In the genomic region with DNA sequence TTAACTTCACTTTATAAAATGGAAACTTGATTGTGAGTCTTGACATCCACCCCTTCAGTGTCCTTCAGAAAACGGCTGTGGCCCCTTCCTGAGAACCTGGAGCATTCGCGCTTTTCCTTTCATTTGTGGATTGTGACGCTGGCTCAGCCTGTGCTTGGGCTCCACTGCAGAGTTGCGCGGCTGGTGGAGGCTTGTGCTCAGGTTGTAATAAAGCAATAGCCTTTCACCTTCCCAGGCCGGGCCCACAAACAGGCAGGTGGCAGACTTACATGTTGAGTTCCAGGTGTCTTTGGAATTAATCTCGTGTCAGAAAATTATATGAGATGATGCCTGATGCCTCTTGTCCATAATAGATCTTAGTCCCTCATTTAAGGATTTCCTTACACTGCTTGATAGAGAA, we compare ENCODE assay signal across 34 cellular contexts.
"Had no signal": no experiment of that assay in that cellular context is flagged by ENCODE, and none has a peak within 500 bp of the region (broad histone marks: within the 10 kb centered on the region; RNA-seq: fewer than 3 reads in every experiment).

No MANE protein-coding gene starts in this region.

- H3K27me3 Mint-ChIP-seq: activated CD4-positive, alpha-beta memory T cell treated with anti-CD3 and anti-CD28 coated beads, Interleukin-2, amount 10 ng/mL, durations not matched to agents 7 days and 5 days; activated CD8-positive, alpha-beta memory T cell treated with anti-CD3 and anti-CD28 coated beads, Interleukin-2, amount 10 ng/mL, durations not matched to agents 7 days and 5 days; activated naive CD4-positive, alpha-beta T cell treated with anti-CD3 and anti-CD28 coated beads, Interleukin-2, amount 10 ng/mL, durations not matched to agents 7 days and 5 days; activated naive CD8-positive, alpha-beta T cell treated with anti-CD3 and anti-CD28 coated beads, Interleukin-2, amount 50 U/mL, for 24 hours had no signal

- H3K9me3 Mint-ChIP-seq: central memory CD8-positive, alpha-beta T cell had no signal

- DNase-seq: activated CD4-positive, alpha-beta memory T cell treated with anti-CD3 and anti-CD28 coated beads, Interleukin-2, amount 10 ng/mL, durations not matched to agents 7 days and 5 days; activated CD4-positive, alpha-beta T cell treated with anti-CD3 and anti-CD28 coated beads for 1 hour; activated CD4-positive, alpha-beta T cell treated with anti-CD3 and anti-CD28 coated beads for 48 hours; activated CD4-positive, CD25-positive, alpha-beta regulatory T cell; activated CD8-positive, alpha-beta memory T cell treated with anti-CD3 and anti-CD28 coated beads for 24 hours; activated CD8-positive, alpha-beta memory T cell treated with anti-CD3 and anti-CD28 coated beads, Interleukin-2, amount 10 ng/mL, durations not matched to agents 7 days and 5 days; activated CD8-positive, alpha-beta memory T cell treated with anti-CD3 and anti-CD28 coated beads, Interleukin-2, amount 50 U/mL, for 48 hours; activated effector memory CD4-positive, alpha-beta T cell treated with Interleukin-2 at 50 U/mL for 16 hours; activated naive CD4-positive, alpha-beta T cell treated with anti-CD3 and anti-CD28 coated beads, Interleukin-2, amount 10 ng/mL, durations not matched to agents 7 days and 5 days; activated naive CD8-positive, alpha-beta T cell treated with anti-CD3 and anti-CD28 coated beads, Interleukin-2, amount 50 U/mL, for 24 hours; activated T-cell treated with anti-CD3 and anti-CD28 coated beads, Interleukin-2, amount 50 U/mL, for 48 hours; anterior cingulate cortex; IMR-90; NCI-H1092 treated with DMSO at 0.1 percent for 48 hours; NCI-H1417; NCI-H146; NCI-H1930; NCI-H2081 treated with DMSO at 0.1 percent for 48 hours; NCI-H510A; NCI-H526; NCI-H82; NK-92 treated with Interleukin-12 subunit alpha and Interleukin-12 subunit beta, amount 100 ng/mL, for 24 hours; PC-9; Right ventricle myocardium superior; SW 1271; T-helper 1 cell; T-helper 2 cell; T-helper 9 cell had no signal

- H3K4me3 Mint-ChIP-seq: activated CD4-positive, alpha-beta memory T cell treated with anti-CD3 and anti-CD28 coated beads, Interleukin-2, amount 10 ng/mL, durations not matched to agents 7 days and 5 days; activated CD8-positive, alpha-beta memory T cell treated with anti-CD3 and anti-CD28 coated beads, Interleukin-2, amount 10 ng/mL, durations not matched to agents 7 days and 5 days; activated naive CD4-positive, alpha-beta T cell treated with anti-CD3 and anti-CD28 coated beads, Interleukin-2, amount 10 ng/mL, durations not matched to agents 7 days and 5 days; activated naive CD8-positive, alpha-beta T cell; activated naive CD8-positive, alpha-beta T cell treated with anti-CD3 and anti-CD28 coated beads, Interleukin-2, amount 50 U/mL, for 24 hours; central memory CD8-positive, alpha-beta T cell had no signal

- H3K4me3 ChIP-seq: cardiac muscle cell, K562, PC-9 had no signal

- H3K27ac ChIP-seq: cardiac muscle cell, PC-9, RWPE1, VCaP had no signal

- H3K36me3 Mint-ChIP-seq: activated CD8-positive, alpha-beta memory T cell treated with anti-CD3 and anti-CD28 coated beads, Interleukin-2, amount 10 ng/mL, durations not matched to agents 7 days and 5 days; activated naive CD4-positive, alpha-beta T cell treated with anti-CD3 and anti-CD28 coated beads, Interleukin-2, amount 10 ng/mL, durations not matched to agents 7 days and 5 days; activated naive CD8-positive, alpha-beta T cell had no signal

- H3K27me3 ChIP-seq: cardiac muscle cell had no signal

- H3K27ac Mint-ChIP-seq: activated CD4-positive, alpha-beta memory T cell treated with anti-CD3 and anti-CD28 coated beads, Interleukin-2, amount 10 ng/mL, durations not matched to agents 7 days and 5 days; activated CD8-positive, alpha-beta memory T cell treated with anti-CD3 and anti-CD28 coated beads, Interleukin-2, amount 10 ng/mL, durations not matched to agents 7 days and 5 days; activated naive CD4-positive, alpha-beta T cell treated with anti-CD3 and anti-CD28 coated beads, Interleukin-2, amount 10 ng/mL, durations not matched to agents 7 days and 5 days; activated naive CD8-positive, alpha-beta T cell; activated naive CD8-positive, alpha-beta T cell treated with anti-CD3 and anti-CD28 coated beads, Interleukin-2, amount 50 U/mL, for 24 hours had no signal

- ATAC-seq: activated CD8-positive, alpha-beta memory T cell treated with anti-CD3 and anti-CD28 coated beads, Interleukin-2, amount 10 ng/mL, durations not matched to agents 7 days and 5 days; activated naive CD8-positive, alpha-beta T cell treated with anti-CD3 and anti-CD28 coated beads, Interleukin-2, amount 50 U/mL, for 24 hours; K562 had no signal

- H3K4me1 Mint-ChIP-seq: activated CD4-positive, alpha-beta memory T cell treated with anti-CD3 and anti-CD28 coated beads, Interleukin-2, amount 10 ng/mL, durations not matched to agents 7 days and 5 days; activated CD8-positive, alpha-beta memory T cell treated with anti-CD3 and anti-CD28 coated beads, Interleukin-2, amount 10 ng/mL, durations not matched to agents 7 days and 5 days; activated naive CD4-positive, alpha-beta T cell treated with anti-CD3 and anti-CD28 coated beads, Interleukin-2, amount 10 ng/mL, durations not matched to agents 7 days and 5 days; activated naive CD8-positive, alpha-beta T cell treated with anti-CD3 and anti-CD28 coated beads, Interleukin-2, amount 50 U/mL, for 24 hours; central memory CD8-positive, alpha-beta T cell had no signal

- H3K36me3 ChIP-seq: cardiac muscle cell had no signal
